ENCODE assay signal across 8 cellular contexts in genomic region chr6:106629103-106629858, GRCh38. TPM values are rescaled to one million over a fixed set of nuclear protein-coding genes. Genes with fewer than 3 reads are reported as not detected.
DNase-seq lines count a peak whose midpoint lies in the region; ATAC-seq and TF ChIP-seq lines count a peak whose summit lies in the region.

QRSL1 (plus strand) TSS chr6:106629578; CDS start chr6:106629682, 104 bp downstream.
RTN4IP1 (minus strand) TSS chr6:106629498; CDS start chr6:106629021, 477 bp downstream.

- H3K27ac ChIP-seq in GM23248: peak within 1 kb of the TSS; percentile 62
- H3K27ac ChIP-seq in Karpas-422 (ENCODE audit: low read length): peak within 1 kb of the TSS; percentile 94
- peak within 1 kb of the TSS; percentile 84 for H3K27ac ChIP-seq in fibroblast of lung (ENCODE audit: insufficient read depth, low read length)

- DNase-seq in Daoy (ENCODE audit: low read depth) (peak; percentile 92), GM23248 (peak; percentile 94), Karpas-422 (peak; percentile 97), RPMI7951 (ENCODE audit: low read depth) (peak; percentile 89), fibroblast of lung (ENCODE audit: low read depth in 2 of 2) (peak; percentile 88 to 94)
- peak; percentile 58 to 70 for DNase-seq in activated T-helper 1 cell treated with anti-CD3 and anti-CD28 coated beads, Interleukin-2, amount 50 U/mL, for 16 hours (ENCODE audit: low read depth in 1 of 2, low spot score in 1 of 2)
- peak; percentile 67 to 96 (median 88) for DNase-seq in naive thymus-derived CD8-positive, alpha-beta T cell
- DNase-seq in stimulated activated naive B cell treated with anti-CD40 and anti-IgM and Interleukin-4, amounts not matched to agents 10 μg/mL and 1 μg/mL and 100 μg/mL, for 72 hours: peak; percentile 89

- no peak for TF ChIP-seq CTCF in fibroblast of lung (conservative IDR thresholded peaks at IDR 0.05 in 1 of 2, IDR thresholded peaks at IDR 0.05 in 1 of 2; ENCODE audit: low read depth in 1 of 2, low read length in 2 of 2)

- H3K4me1 Mint-ChIP-seq in naive thymus-derived CD8-positive, alpha-beta T cell: peaks cover 18 to 66% (median 43%) of the 10 kb centered on the region in 4 donors
- peaks cover 34 to 58% of the 10 kb centered on the region in 2 donors for H3K4me1 Mint-ChIP-seq in stimulated activated naive B cell treated with anti-CD40 and anti-IgM and Interleukin-4, amounts not matched to agents 10 μg/mL and 1 μg/mL and 100 μg/mL, for 72 hours

- peak within 1 kb of the TSS; percentile 99 for H3K4me3 ChIP-seq in GM23248
- H3K4me3 ChIP-seq in Karpas-422 (ENCODE audit: low read length): peak within 1 kb of the TSS; percentile 92
- peak within 1 kb of the TSS; percentile 69 to 96 (median 86) for H3K4me3 ChIP-seq in fibroblast of lung (replicated peaks in 1 of 4; ENCODE audit: control extremely low read depth in 1 of 4, insufficient read depth in 1 of 4, low read depth in 3 of 4, low read length in 4 of 4)

- no peaks in the 10 kb centered on the region for H3K9me3 Mint-ChIP-seq in naive thymus-derived CD8-positive, alpha-beta T cell
- no peaks in the 10 kb centered on the region for H3K9me3 Mint-ChIP-seq in stimulated activated naive B cell treated with anti-CD40 and anti-IgM and Interleukin-4, amounts not matched to agents 10 μg/mL and 1 μg/mL and 100 μg/mL, for 72 hours

- H3F3A ChIP-seq in GM23248 (ENCODE audit: insufficient read depth): no peaks in the 10 kb centered on the region

- peak within 1 kb of the TSS; percentile 97 to 99 (median 98) for H3K27ac Mint-ChIP-seq in naive thymus-derived CD8-positive, alpha-beta T cell
- H3K27ac Mint-ChIP-seq in stimulated activated naive B cell treated with anti-CD40 and anti-IgM and Interleukin-4, amounts not matched to agents 10 μg/mL and 1 μg/mL and 100 μg/mL, for 72 hours: peak within 1 kb of the TSS; percentile 99

- H3K4me1 ChIP-seq in GM23248 (ENCODE audit: insufficient read depth) (peaks cover 7% of the 10 kb centered on the region; the same call in 1 of the 2 replicates), Karpas-422 (ENCODE audit: low read length) (peaks cover 64% of the 10 kb centered on the region), fibroblast of lung (ENCODE audit: control insufficient read depth, extremely low read depth, insufficient read depth, low read length) (peaks cover 3% of the 10 kb centered on the region)

- H3K36me3 ChIP-seq in GM23248 (ENCODE audit: low read depth) (no peaks in the 10 kb centered on the region), Karpas-422 (ENCODE audit: insufficient read depth, low read length) (peaks cover 13% of the 10 kb centered on the region; the same call in 1 of the 2 replicates), fibroblast of lung (ENCODE audit: control insufficient read depth, insufficient read depth, low read length) (no peaks in the 10 kb centered on the region)

- H3K9ac ChIP-seq in GM23248: peak within 1 kb of the TSS; percentile 95
- peak within 1 kb of the TSS; percentile 81 for H3K9ac ChIP-seq in Karpas-422 (ENCODE audit: low read length)
- H3K9ac ChIP-seq in fibroblast of lung (ENCODE audit: insufficient read depth, low read length): peak within 1 kb of the TSS; percentile 82

- peaks cover 0 to 11% (median 0%) of the 10 kb centered on the region in 3 donors for H3K36me3 Mint-ChIP-seq in naive thymus-derived CD8-positive, alpha-beta T cell
- peaks cover 7 to 23% of the 10 kb centered on the region in 2 donors for H3K36me3 Mint-ChIP-seq in stimulated activated naive B cell treated with anti-CD40 and anti-IgM and Interleukin-4, amounts not matched to agents 10 μg/mL and 1 μg/mL and 100 μg/mL, for 72 hours

- peaks cover 0 to 2% (median 0%) of the 10 kb centered on the region in 5 donors for H3K27me3 Mint-ChIP-seq in naive thymus-derived CD8-positive, alpha-beta T cell
- H3K27me3 Mint-ChIP-seq in stimulated activated naive B cell treated with anti-CD40 and anti-IgM and Interleukin-4, amounts not matched to agents 10 μg/mL and 1 μg/mL and 100 μg/mL, for 72 hours: no peaks in the 10 kb centered on the region

- in situ Hi-C loops in GM23248 (cut with MboI): no loop called here

- H3K79me2 ChIP-seq in GM23248 (ENCODE audit: insufficient read depth): peaks cover 60% of the 10 kb centered on the region
- peaks cover 80% of the 10 kb centered on the region for H3K79me2 ChIP-seq in Karpas-422 (ENCODE audit: low read length)
- peaks cover 23% of the 10 kb centered on the region for H3K79me2 ChIP-seq in fibroblast of lung (ENCODE audit: control insufficient read depth, insufficient read depth, low read length)

- H2AFZ ChIP-seq in GM23248 (peak within 1 kb of the TSS; percentile 97), Karpas-422 (ENCODE audit: low read length) (no peak within 1 kb of the TSS), fibroblast of lung (ENCODE audit: low read length) (peak within 1 kb of the TSS; percentile 89)

- POLR2A ChIA-PET in naive thymus-derived CD8-positive, alpha-beta T cell (lab: Charles Lee): interaction anchor here (0.6 to 0.9 kb wide), 3 partner anchors 43 to 366 kb away, joined by 3 read pairs; no protein-coding TSS in a partner anchor

- H3K27me3 ChIP-seq in GM23248 (replicated peaks; ENCODE audit: insufficient read depth): no peaks in the 10 kb centered on the region
- no peaks in the 10 kb centered on the region for H3K27me3 ChIP-seq in Karpas-422 (ENCODE audit: low read length)
- no peaks in the 10 kb centered on the region for H3K27me3 ChIP-seq in fibroblast of lung (ENCODE audit: control insufficient read depth, insufficient read depth, low read length)

- H4K20me1 ChIP-seq in GM23248 (ENCODE audit: insufficient read depth) (no peaks in the 10 kb centered on the region), Karpas-422 (ENCODE audit: insufficient read depth, low read depth, low read length) (no peaks in the 10 kb centered on the region), fibroblast of lung (ENCODE audit: control insufficient read depth, extremely low read depth, insufficient read depth, low read length) (no peaks in the 10 kb centered on the region)

- H3K9me3 ChIP-seq in GM23248 (ENCODE audit: low read depth): no peaks in the 10 kb centered on the region
- H3K9me3 ChIP-seq in Karpas-422 (ENCODE audit: low read length): no peaks in the 10 kb centered on the region
- H3K9me3 ChIP-seq in fibroblast of lung (ENCODE audit: control insufficient read depth, insufficient read depth, low read depth, low read length): no peaks in the 10 kb centered on the region

- H3K4me3 Mint-ChIP-seq in naive thymus-derived CD8-positive, alpha-beta T cell: peak within 1 kb of the TSS; percentile 94 to 99 (median 98)
- peak within 1 kb of the TSS; percentile 93 to 94 for H3K4me3 Mint-ChIP-seq in stimulated activated naive B cell treated with anti-CD40 and anti-IgM and Interleukin-4, amounts not matched to agents 10 μg/mL and 1 μg/mL and 100 μg/mL, for 72 hours

- ATAC-seq in naive thymus-derived CD8-positive, alpha-beta T cell: peak; percentile 94 to 95
- ATAC-seq in stimulated activated naive B cell treated with anti-CD40 and anti-IgM and Interleukin-4, amounts not matched to agents 10 μg/mL and 1 μg/mL and 100 μg/mL, for 72 hours (replicated peaks): peak; percentile 93 to 94

- H3K4me2 ChIP-seq in GM23248 (ENCODE audit: unreplicated experiment) (peak within 1 kb of the TSS; percentile 94), Karpas-422 (ENCODE audit: low read depth, low read length, poor library complexity, severe bottlenecking) (peak within 1 kb of the TSS; percentile 81), fibroblast of lung (ENCODE audit: extremely low read depth, insufficient read depth, low read length) (peak within 1 kb of the TSS; percentile 83)

- 1% methylated on average over 45 to 46 of the region's 46 CpGs for WGBS in GM23248 (ENCODE audit: low coverage in 1 of 2, low lambda C conversion rate in 2 of 2, missing lambda C conversion rate in 2 of 2), 2 experiments

- H3K9me2 ChIP-seq in GM23248 (ENCODE audit: insufficient read depth) (no peaks in the 10 kb centered on the region), Karpas-422 (replicated peaks; ENCODE audit: insufficient read depth, low read length) (no peaks in the 10 kb centered on the region)

RNA-seq across cellular contexts. Expression of gene QRSL1, which starts in this region (rescaled TPM):
- 15.5 and 16.5 TPM in 2 replicates for total RNA-seq in Daoy (2014; rRNA removed; shearing (Covaris generic))
- 8.0 and 9.7 TPM in 2 replicates for total RNA-seq in GM23248 (2014; rRNA removed; shearing (Covaris generic))
- polyA plus RNA-seq in GM23248 (2016; fragmentation: Nextera tagmentation; extraction: Ambion mirVana) (7.7 and 7.8 TPM in 2 replicates), fibroblast of lung (8.2 and 10.2 TPM in 2 replicates)
- 48.1 and 61.4 TPM in 2 replicates for total RNA-seq in Karpas-422 (2014; rRNA removed; shearing (Covaris generic); ENCODE audit: low replicate concordance)
- 13.9 and 15.8 TPM in 2 replicates for total RNA-seq in RPMI7951 (2014; rRNA removed; shearing (Covaris generic))
- 13.6 and 15.2 TPM in 2 replicates for total RNA-seq in fibroblast of lung
- 5.2 and 7.0 TPM in 2 replicates for polyA plus RNA-seq in fibroblast of lung (2012)
- polyA minus RNA-seq in fibroblast of lung (ENCODE audit: low replicate concordance): 2.0 and 8.2 TPM in 2 replicates
- total RNA-seq in naive thymus-derived CD8-positive, alpha-beta T cell: 10 to 100 TPM; 17.2 to 19.8 TPM
- polyA plus RNA-seq in naive thymus-derived CD8-positive, alpha-beta T cell: 10 to 100 TPM; 11.4 to 11.6 (median 11.6) TPM

RNA-seq across cellular contexts. Expression of gene RTN4IP1, which starts in this region (rescaled TPM):
- 20.1 and 23.3 TPM in 2 replicates for total RNA-seq in Daoy (2014; rRNA removed; shearing (Covaris generic))
- 4.2 and 8.0 TPM in 2 replicates for total RNA-seq in GM23248 (2014; rRNA removed; shearing (Covaris generic))
- polyA plus RNA-seq in GM23248 (2016; fragmentation: Nextera tagmentation; extraction: Ambion mirVana): 5.3 and 5.5 TPM in 2 replicates
- 14.3 and 17.1 TPM in 2 replicates for total RNA-seq in Karpas-422 (2014; rRNA removed; shearing (Covaris generic); ENCODE audit: low replicate concordance)
- total RNA-seq in RPMI7951 (2014; rRNA removed; shearing (Covaris generic)): 14.6 and 15.7 TPM in 2 replicates
- total RNA-seq in fibroblast of lung: 5.9 and 8.4 TPM in 2 replicates
- 9.2 and 10.0 TPM in 2 replicates for polyA plus RNA-seq in fibroblast of lung
- 6.7 and 9.3 TPM in 2 replicates for polyA plus RNA-seq in fibroblast of lung (2012)
- 4.0 TPM in 1 of 2 replicates, not detected in the other for polyA minus RNA-seq in fibroblast of lung (ENCODE audit: low replicate concordance)
- total RNA-seq in naive thymus-derived CD8-positive, alpha-beta T cell: 1 to 10 TPM; 8.8 to 9.8 TPM
- polyA plus RNA-seq in naive thymus-derived CD8-positive, alpha-beta T cell: 1 to 10 TPM; 4.4 to 7.8 (median 6.0) TPM

Comparison
In these comparisons a context has a peak if more than half of its experiments do, and no peak if none do; other contexts are left out.
1. Peak in every context shown above with its lines: DNase-seq, ATAC-seq, H3K4me3 ChIP-seq and H3K27ac ChIP-seq.